Comparison of ENCODE assay signal across 8 cellular contexts in genomic region chr6:17907467-17908229, GRCh38.
A peak's percentile ranks its signal among the peaks of the same experiment; 100 is the strongest.
DNase-seq lines count a peak whose midpoint lies in the region; ATAC-seq and TF ChIP-seq lines count a peak whose summit lies in the region.

No MANE protein-coding gene starts in this region.

- TF ChIP-seq EP300 in SK-N-SH (IDR thresholded peaks at IDR 0.05; ENCODE audit: borderline replicate concordance in 1 of 2, low read depth in 1 of 2, low read length in 1 of 2): peak in 1 of 2 experiments; percentile 62; a peak in 1 of 4 replicates

- CTCF ChIA-PET in SK-N-SH (lab: Yijun Ruan, JAX): interaction anchor here (0.7 kb wide), 1 partner anchor 140 kb away, joined by 3 read pairs; no protein-coding TSS in a partner anchor

- DNase-seq in AG08396 (ENCODE audit: low spot score): peak; percentile 81
- peak; percentile 42 for DNase-seq in GOT3 (lab: John Stamatoyannopoulos, UW)
- no peak for DNase-seq in SK-N-SH
- peak; percentile 18 for DNase-seq in esophagus squamous epithelium (lab: John Stamatoyannopoulos, UW)
- no peak for DNase-seq in activated CD8-positive, alpha-beta memory T cell treated with anti-CD3 and anti-CD28 coated beads, Interleukin-2, amount 50 U/mL, for 4 hours

- POLR2A ChIA-PET in SK-N-SH (lab: Yijun Ruan, JAX): no interaction called here

- H3K9me3 ChIP-seq in SK-N-SH: no peaks in the 10 kb centered on the region
- H3K9me3 ChIP-seq in esophagus squamous epithelium: no peaks in the 10 kb centered on the region
- no peaks in the 10 kb centered on the region for H3K9me3 ChIP-seq in neutrophil

- ATAC-seq in HG03280 (IDR thresholded peaks at IDR 0.05; ENCODE audit: unreplicated experiment) (no peak), HG02678 (IDR thresholded peaks at IDR 0.05; ENCODE audit: unreplicated experiment) (no peak)

- peak overlapping the region; percentile 32; the same call in 1 of the 2 replicates for H3K4me2 ChIP-seq in SK-N-SH

- TF ChIP-seq RAD21 in SK-N-SH (IDR thresholded peaks at IDR 0.05; ENCODE audit: low read length): no peak

- H3K9me2 ChIP-seq in SK-N-SH: no peaks in the 10 kb centered on the region

- no peak; the same call in 1 of the 2 replicates for TF ChIP-seq CTCF in SK-N-SH (IDR thresholded peaks at IDR 0.05)
- TF ChIP-seq CTCF in esophagus squamous epithelium (IDR thresholded peaks at IDR 0.05): peak in 3 of 6 experiments; percentile 4 to 30 (median 9)
- peak; percentile 55 for TF ChIP-seq CTCF in neutrophil (IDR thresholded peaks at IDR 0.05)

- WGBS in SK-N-SH (ENCODE audit: low lambda C conversion rate): 40% methylated on average over 7 of the region's 7 CpGs
- 14 to 21% methylated on average over 7 of the region's 7 CpGs for WGBS in esophagus squamous epithelium, 2 donors

- peaks cover 44% of the 10 kb centered on the region for H3F3A ChIP-seq in SK-N-SH (replicated peaks; ENCODE audit: insufficient read depth)

- peaks cover 3 to 32% of the 10 kb centered on the region in 2 experiments for H3K4me1 ChIP-seq in SK-N-SH (ENCODE audit: control insufficient read depth in 1 of 2, insufficient read depth in 2 of 2, low read depth in 1 of 2, low read length in 1 of 2)
- peaks cover 19 to 54% (median 30%) of the 10 kb centered on the region in 3 donors for H3K4me1 ChIP-seq in esophagus squamous epithelium
- peaks cover 41 to 54% of the 10 kb centered on the region in 2 experiments for H3K4me1 ChIP-seq in neutrophil (ENCODE audit: control insufficient read depth in 1 of 2, insufficient read depth in 1 of 2, low read depth in 1 of 2, low read length in 1 of 2)

- H3K27ac ChIP-seq in SK-N-SH (ENCODE audit: low read depth in 2 of 2, low read length in 1 of 2) (peak overlapping the region; percentile 40 to 86), esophagus squamous epithelium (peak overlapping the region; percentile 72 to 82 (median 78)), neutrophil (peak overlapping the region; percentile 91)

- no peak overlapping the region; the same call in 1 of the 2 replicates for H3K9ac ChIP-seq in SK-N-SH

- peaks cover 81% of the 10 kb centered on the region for H3K79me2 ChIP-seq in SK-N-SH (ENCODE audit: insufficient read depth)

- H3K4me3 ChIP-seq in SK-N-SH (ENCODE audit: low read depth in 2 of 2, low read length in 1 of 2) (no peak overlapping the region), esophagus squamous epithelium (peak overlapping the region in 1 of 4 donors; percentile 19), neutrophil (ENCODE audit: low read depth in 1 of 2, low read length in 1 of 2) (peak overlapping the region; percentile 33 to 48)

- intact Hi-C loops in esophagus squamous epithelium (cut with DNase I): no loop called here

- H3K27me3 ChIP-seq in SK-N-SH (ENCODE audit: insufficient read depth): no peaks in the 10 kb centered on the region
- H3K27me3 ChIP-seq in esophagus squamous epithelium: no peaks in the 10 kb centered on the region
- no peaks in the 10 kb centered on the region for H3K27me3 ChIP-seq in neutrophil

- H4K20me1 ChIP-seq in SK-N-SH (ENCODE audit: insufficient read depth): no peaks in the 10 kb centered on the region

- no peaks in the 10 kb centered on the region for H3K36me3 ChIP-seq in SK-N-SH (replicated peaks in 1 of 2; ENCODE audit: control insufficient read depth in 1 of 2, insufficient read depth in 2 of 2, low read length in 1 of 2)
- H3K36me3 ChIP-seq in esophagus squamous epithelium: no peaks in the 10 kb centered on the region
- H3K36me3 ChIP-seq in neutrophil: no peaks in the 10 kb centered on the region

- no peak for TF ChIP-seq POLR2A in esophagus squamous epithelium (IDR thresholded peaks at IDR 0.05)

- no peak overlapping the region for H2AFZ ChIP-seq in SK-N-SH (ENCODE audit: low read depth)

TF ChIP-seq in SK-N-SH, 30 proteins besides CTCF, POLR2A, EP300 and RAD21:
- no peak for TF ChIP-seq EZH2phosphoT487 (IDR thresholded peaks at IDR 0.05; ENCODE audit: borderline replicate concordance, low read depth)
- TF ChIP-seq REST (IDR thresholded peaks at IDR 0.05; ENCODE audit: low read depth, low read length): peak; percentile 27; the same call in 1 of the 2 replicates
- TF ChIP-seq RFX5 (IDR thresholded peaks at IDR 0.05; ENCODE audit: low read length): no peak
- no peak for TF ChIP-seq RXRA (IDR thresholded peaks at IDR 0.05; ENCODE audit: borderline replicate concordance, low read depth)
- no peak for TF ChIP-seq MEF2A (IDR thresholded peaks at IDR 0.05; ENCODE audit: borderline replicate concordance, low read depth)
- TF ChIP-seq TCF12 (IDR thresholded peaks at IDR 0.05): peak; percentile 84
- TF ChIP-seq FOSL2 (IDR thresholded peaks at IDR 0.05; ENCODE audit: borderline replicate concordance, low read depth): peak; percentile 84; the same call in 1 of the 2 replicates
- TF ChIP-seq GABPA (IDR thresholded peaks at IDR 0.05; ENCODE audit: low read depth): no peak
- no peak; the same call in 1 of the 2 replicates for TF ChIP-seq USF1 (IDR thresholded peaks at IDR 0.05; ENCODE audit: borderline replicate concordance, low read depth)
- peak; percentile 66 for TF ChIP-seq JUND (IDR thresholded peaks at IDR 0.05)
- peak; percentile 28; the same call in 1 of the 2 replicates for TF ChIP-seq NFIC (IDR thresholded peaks at IDR 0.05; ENCODE audit: borderline replicate concordance)
- TF ChIP-seq PBX3 (IDR thresholded peaks at IDR 0.05): peak; percentile 68
- TF ChIP-seq RCOR1 (IDR thresholded peaks at IDR 0.05; ENCODE audit: low read length): no peak
- peak; percentile 56; the same call in 1 of the 2 replicates for TF ChIP-seq MAX (IDR thresholded peaks at IDR 0.05; ENCODE audit: low read depth)
- TF ChIP-seq TEAD4 (IDR thresholded peaks at IDR 0.05; ENCODE audit: borderline replicate concordance, insufficient read depth): peak; percentile 17; the same call in 1 of the 2 replicates
- peak; percentile 44; the same call in 1 of the 2 replicates for TF ChIP-seq SIN3A (IDR thresholded peaks at IDR 0.05; ENCODE audit: borderline replicate concordance, low read depth, low read length)
- TF ChIP-seq FOXM1 (IDR thresholded peaks at IDR 0.05; ENCODE audit: low read depth): no peak
- peak; percentile 60; the same call in 1 of the 2 replicates for TF ChIP-seq YY1 (IDR thresholded peaks at IDR 0.05; ENCODE audit: low read depth)

Comparison
In these comparisons a context has a peak if more than half of its experiments do, and no peak if none do; other contexts are left out.
1. DNase-seq: peak in AG08396 (single experiment), GOT3 (single experiment) and esophagus squamous epithelium (single experiment); none in SK-N-SH (single experiment) and activated CD8-positive, alpha-beta memory T cell treated with anti-CD3 and anti-CD28 coated beads, Interleukin-2, amount 50 U/mL, for 4 hours (single experiment).
2. H3K4me3 ChIP-seq: peak in neutrophil (2 of 2); none in SK-N-SH (0 of 2).
3. Peak in every context shown above with its lines, with median percentiles within 50 percentile points of each other: H3K27ac ChIP-seq.